14 cellular contexts compared by ENCODE assay signal in genomic region chr5:150618588-150619281, GRCh38. TPM values are rescaled to one million over a fixed set of nuclear protein-coding genes. Genes with fewer than 3 reads are reported as not detected.
DNase-seq lines count a peak whose midpoint lies in the region; FAIRE-seq and TF ChIP-seq lines count a peak whose summit lies in the region.
"Had no signal": no experiment of that assay in that cellular context is flagged by ENCODE, and none has a peak within 500 bp of the region (broad histone marks: within the 10 kb centered on the region; RNA-seq: fewer than 3 reads in every experiment).

No MANE protein-coding gene starts in this region.

- no peaks in the 10 kb centered on the region for H3K79me2 ChIP-seq in PC-9 (ENCODE audit: low read depth)

- H3F3A ChIP-seq in PC-9 (ENCODE audit: insufficient read depth, low read depth), result peaks cover 28% of the 10 kb centered on the region; the same call in 1 of the 2 replicates

- no peak overlapping the region for H3K4me3 Mint-ChIP-seq in MCF 10A (ENCODE audit: unreplicated experiment)
- H3K4me3 Mint-ChIP-seq: activated naive CD8-positive, alpha-beta T cell treated with anti-CD3 and anti-CD28 coated beads, Interleukin-2, amount 50 U/mL, for 24 hours had no signal

- peaks cover 33% of the 10 kb centered on the region for H3K4me1 Mint-ChIP-seq in MCF 10A (ENCODE audit: insufficient read depth, unreplicated experiment)

- no peak overlapping the region for H3K27ac Mint-ChIP-seq in MCF 10A (ENCODE audit: low read depth, unreplicated experiment)
- H3K27ac Mint-ChIP-seq: activated naive CD8-positive, alpha-beta T cell treated with anti-CD3 and anti-CD28 coated beads, Interleukin-2, amount 50 U/mL, for 24 hours; progenitor cell of endocrine pancreas had no signal

- H3K4me3 ChIP-seq in breast epithelium, result no peak overlapping the region
- H3K4me3 ChIP-seq in ovary, result no peak overlapping the region
- no peak overlapping the region for H3K4me3 ChIP-seq in uterus
- no peak overlapping the region for H3K4me3 ChIP-seq in PC-9

- H4K20me1 ChIP-seq in PC-9 (ENCODE audit: insufficient read depth), result 0 out of 2 replicates have a peak, but pooled peaks cover 4% of the 10 kb centered on the region

- H3K36me3 Mint-ChIP-seq in MCF 10A (ENCODE audit: insufficient read depth, unreplicated experiment), result no peaks in the 10 kb centered on the region

- no peaks in the 10 kb centered on the region for H3K9me2 ChIP-seq in PC-9 (ENCODE audit: insufficient read depth)

- H3K4me2 ChIP-seq in PC-9, result no peak overlapping the region

- H2AFZ ChIP-seq in PC-9, result no peak overlapping the region

- FAIRE-seq in frontal cortex (lab: Jason Lieb, UNC), result no peak

- no peaks in the 10 kb centered on the region for H3K9me3 ChIP-seq in breast epithelium
- no peaks in the 10 kb centered on the region for H3K9me3 ChIP-seq in ovary
- no peaks in the 10 kb centered on the region for H3K9me3 ChIP-seq in uterus
- H3K9me3 ChIP-seq in PC-9 (ENCODE audit: insufficient read depth, low read depth), result no peaks in the 10 kb centered on the region

- TF ChIP-seq POLR2A in breast epithelium (IDR thresholded peaks at IDR 0.05) (no peak), ovary (IDR thresholded peaks at IDR 0.05) (no peak), uterus (IDR thresholded peaks at IDR 0.05) (no peak)

- CTCF ChIA-PET in MCF 10A (lab: Yijun Ruan, JAX) (interaction anchor here (0.6 to 0.9 kb wide), 4 partner anchors 14 to 1960 kb away, joined by 3 read pairs; no protein-coding TSS in a partner anchor), PC-9 (lab: Charles Lee) (no interaction called here)

- BruUV-seq in MCF 10A (replicated peaks; lab: Mats Ljungman, UMichigan) (no TSS peak), PC-9 (replicated peaks; lab: Mats Ljungman, UMichigan) (no TSS peak)

- no peak for TF ChIP-seq EP300 in ovary (IDR thresholded peaks at IDR 0.05)

- DNase-seq in breast epithelium (ENCODE audit: low spot score in 2 of 2) (no peak), MCF 10A (ENCODE audit: unreplicated experiment) (no peak), glomerular visceral epithelial cell (ENCODE audit: extremely low spot score) (peak; percentile 98), ovary (peak in 4 of 5 donors; percentile 48 to 66 (median 61)), uterus (peak in 1 of 2 donors; percentile 54), PC-9 (no peak), frontal cortex (ENCODE audit: low spot score in 2 of 2) (no peak), pons (ENCODE audit: low spot score) (no peak)
- DNase-seq: activated naive CD8-positive, alpha-beta T cell treated with anti-CD3 and anti-CD28 coated beads, Interleukin-2, amount 50 U/mL, for 24 hours; DND-41; islet precursor cell; NCI-H1417; T-helper 2 cell had no signal

- H3K27me3 ChIP-seq in breast epithelium (no peaks in the 10 kb centered on the region), ovary (no peaks in the 10 kb centered on the region), uterus (no peaks in the 10 kb centered on the region), PC-9 (ENCODE audit: insufficient read depth, low read depth) (peaks cover 32% of the 10 kb centered on the region)

- POLR2A ChIA-PET in MCF 10A (lab: Yijun Ruan, JAX) (no interaction called here), PC-9 (lab: Charles Lee; ENCODE audit: unreplicated experiment) (no interaction called here)

- intact Hi-C loops in breast epithelium (cut with DNase I; ENCODE audit: low total_unique reads) (no loop called here), MCF 10A (cut with micrococcal nuclease) (no loop called here), ovary (cut with DNase I) (no loop called here), uterus (cut with DNase I; ENCODE audit: low total_unique reads) (no loop called here), PC-9 (cut with micrococcal nuclease; ENCODE audit: unreplicated experiment) (loop anchor here (5.0 kb wide), 1 partner anchor 34 kb away; no protein-coding TSS in a partner anchor)

- no peak for TF ChIP-seq CTCF in breast epithelium (IDR thresholded peaks at IDR 0.05)
- TF ChIP-seq CTCF in MCF 10A (IDR thresholded peaks at IDR 0.05; ENCODE audit: unreplicated experiment), result no peak
- no peak for TF ChIP-seq CTCF in ovary (IDR thresholded peaks at IDR 0.05)
- TF ChIP-seq CTCF in uterus (IDR thresholded peaks at IDR 0.05), result no peak
- TF ChIP-seq CTCF in PC-9 (conservative IDR thresholded peaks at IDR 0.05), result no peak

- 26 to 38% (median 33%) methylated on average over 17 of the region's 17 CpGs for WGBS in ovary, 3 donors

- H3K27me3 Mint-ChIP-seq in MCF 10A (ENCODE audit: insufficient read depth, unreplicated experiment), result no peaks in the 10 kb centered on the region

- H3K4me1 ChIP-seq in breast epithelium (peaks cover 10 to 36% of the 10 kb centered on the region in 2 donors), ovary (ENCODE audit: insufficient read depth) (peaks cover 48% of the 10 kb centered on the region), uterus (peaks cover 31 to 44% of the 10 kb centered on the region in 2 donors), PC-9 (replicated peaks; ENCODE audit: insufficient read depth) (peaks cover 40% of the 10 kb centered on the region)

- peak overlapping the region; percentile 33 to 73 for H3K27ac ChIP-seq in breast epithelium
- H3K27ac ChIP-seq in ovary, result peak overlapping the region in 1 of 2 donors; percentile 64
- H3K27ac ChIP-seq in uterus, result peak overlapping the region; percentile 80 to 83
- H3K27ac ChIP-seq in PC-9, result no peak overlapping the region

- H3K36me3 ChIP-seq in breast epithelium, result no peaks in the 10 kb centered on the region
- no peaks in the 10 kb centered on the region for H3K36me3 ChIP-seq in ovary
- H3K36me3 ChIP-seq in uterus, result no peaks in the 10 kb centered on the region
- no peaks in the 10 kb centered on the region for H3K36me3 ChIP-seq in PC-9 (ENCODE audit: low read depth)

- H3K9me3 Mint-ChIP-seq in MCF 10A (ENCODE audit: unreplicated experiment), result no peaks in the 10 kb centered on the region
- H3K9me3 Mint-ChIP-seq: activated naive CD8-positive, alpha-beta T cell treated with anti-CD3 and anti-CD28 coated beads, Interleukin-2, amount 50 U/mL, for 24 hours had no signal

RNA-seq across cellular contexts. Expression of gene SYNPO, which starts 21.7 kb away (rescaled TPM):
- total RNA-seq in breast epithelium, result 10 to 100 TPM in 2 of 3 donors, 1 to 10 TPM in 1; 6.3 to 22.4 (median 15.4) TPM
- 6.3 and 7.1 TPM in 2 replicates for total RNA-seq in MCF 10A (2022)
- total RNA-seq in ovary, result 100 to 1,000 TPM in 3 of 7 donors, 10 to 100 TPM in 3, 1 to 10 TPM in 1; 8.3 to 174 (median 70.2) TPM
- 10 to 100 TPM; 31.0 to 86.9 TPM for polyA plus RNA-seq in ovary
- 100 to 1,000 TPM in 1 of 4 donors, 10 to 100 TPM in 1, 1 to 10 TPM in 2; 3.6 to 146 (median 10.6) TPM for total RNA-seq in uterus
- total RNA-seq in PC-9 (2021), result 1.8 and 2.0 TPM in 2 replicates
- total RNA-seq in frontal cortex, result 3.7 TPM

RNA-seq across cellular contexts. Expression of gene MYOZ3, which starts 42.3 kb away (rescaled TPM):
- total RNA-seq in breast epithelium, result under 1 TPM; under 0.01 to 0.33 (median 0.15) TPM
- not detected in 2 replicates for total RNA-seq in MCF 10A (2022)
- total RNA-seq in ovary, result 1 to 10 TPM in 4 of 7 donors, under 1 TPM in 3; 0.36 to 2.6 (median 1.2) TPM
- 1 to 10 TPM; 1.6 to 2.7 TPM for polyA plus RNA-seq in ovary
- 10 to 100 TPM in 1 of 4 donors, 1 to 10 TPM in 2, not detected in 1; 3.2 to 69.1 (median 3.4) TPM for total RNA-seq in uterus
- total RNA-seq in PC-9 (2021), result 0.25 TPM in 1 of 2 replicates, not detected in the other
- 3.7 TPM for total RNA-seq in frontal cortex

Comparison
In these comparisons a context has a peak if more than half of its experiments do, and no peak if none do; other contexts are left out.
1. DNase-seq: peak in glomerular visceral epithelial cell (single experiment) and ovary (4 of 5); none in breast epithelium (0 of 2), MCF 10A (single experiment), PC-9 (0 of 2), frontal cortex (0 of 2) and pons (single experiment).